23 cellular contexts compared by ENCODE assay signal in the genomic region with DNA sequence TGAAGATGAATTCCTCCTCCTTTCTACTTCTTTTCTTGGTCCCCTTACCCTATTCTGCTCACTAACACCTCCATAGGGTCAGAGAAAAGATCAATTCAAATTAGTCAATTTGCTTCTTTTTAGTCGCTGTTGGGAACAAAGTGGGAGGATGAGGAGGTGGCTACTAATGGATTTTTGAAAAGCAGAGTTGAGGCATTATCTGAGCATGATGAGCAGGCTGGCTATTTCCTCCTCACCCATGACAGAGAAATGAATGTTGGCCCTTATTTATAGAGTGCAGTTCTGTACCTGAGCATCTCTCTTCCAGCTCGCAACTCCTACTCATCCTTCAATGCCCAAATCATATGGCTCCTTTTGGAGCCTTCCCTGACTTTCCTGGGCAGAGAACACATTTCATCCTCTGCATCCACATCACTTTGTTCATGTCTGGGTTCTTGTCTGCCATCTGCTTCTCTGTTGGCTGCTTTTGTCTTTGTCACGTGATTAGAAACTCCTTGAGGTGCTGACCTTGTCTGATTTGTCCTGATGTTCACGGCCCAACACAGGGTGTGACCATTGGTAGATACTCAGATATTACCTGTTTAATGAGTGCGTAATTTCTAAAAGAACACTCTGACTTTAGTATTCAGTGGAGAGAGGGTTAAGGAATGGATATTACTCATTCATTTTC.
"Had no signal": no experiment of that assay in that cellular context is flagged by ENCODE, and none has a peak within 500 bp of the region (broad histone marks: within the 10 kb centered on the region; RNA-seq: fewer than 3 reads in every experiment).

No MANE protein-coding gene starts in this region.

- DNase-seq: activated CD4-positive, alpha-beta memory T cell treated with anti-CD3 and anti-CD28 coated beads, Interleukin-2, amount 10 ng/mL, durations not matched to agents 7 days and 5 days; activated CD4-positive, alpha-beta T cell treated with anti-CD3 and anti-CD28 coated beads for 36 hours; activated CD4-positive, alpha-beta T cell treated with anti-CD3 and anti-CD28 coated beads, Interleukin-2, amount 50 U/mL, for 1 hour; activated naive CD4-positive, alpha-beta T cell; activated T-cell treated with anti-CD3 and anti-CD28 coated beads for 4 hours; activated T-cell treated with anti-CD3 and anti-CD28 coated beads, Interleukin-2, amount 50 U/mL, for 48 hours; aorta; Kasumi-1; KBM-7; NCI-H1105 treated with DMSO at 0.1 percent for 48 hours; NCI-H1436 treated with DMSO at 0.1 percent for 48 hours; NCI-H187; NCI-H2081; NCI-H524; SHP77 treated with DMSO at 0.1 percent for 48 hours; T-cell; T-helper 2 cell; T1000; WERI-Rb-1 had no signal

- H3K9me3 Mint-ChIP-seq: activated CD4-positive, alpha-beta memory T cell treated with anti-CD3 and anti-CD28 coated beads, Interleukin-2, amount 10 ng/mL, durations not matched to agents 7 days and 5 days; activated naive CD4-positive, alpha-beta T cell treated with anti-CD3 and anti-CD28 coated beads, Interleukin-2, amount 50 U/mL, for 24 hours; activated T-helper 17 cell treated with anti-CD3 and anti-CD28 coated beads, Interleukin-2, amount 50 U/mL, for 72 hours; T-cell had no signal

- H3K36me3 Mint-ChIP-seq: activated naive CD4-positive, alpha-beta T cell treated with anti-CD3 and anti-CD28 coated beads, Interleukin-2, amount 50 U/mL, for 24 hours; T-cell had no signal

- FAIRE-seq: RCC 7860 had no signal

- H3K27me3 Mint-ChIP-seq: activated CD4-positive, alpha-beta T cell treated with anti-CD3 and anti-CD28 coated beads for 36 hours; activated naive CD4-positive, alpha-beta T cell treated with anti-CD3 and anti-CD28 coated beads, Interleukin-2, amount 50 U/mL, for 24 hours had no signal

- H3K27me3 ChIP-seq: breast epithelium had no signal

- H3K27ac ChIP-seq: WERI-Rb-1 had no signal

- ATAC-seq: activated CD4-positive, alpha-beta T cell treated with anti-CD3 and anti-CD28 coated beads for 36 hours; activated T-helper 17 cell treated with anti-CD3 and anti-CD28 coated beads, Interleukin-2, amount 50 U/mL, for 72 hours; T-cell had no signal

- H3K36me3 ChIP-seq: breast epithelium, WERI-Rb-1 had no signal

- H3K4me3 Mint-ChIP-seq: activated CD4-positive, alpha-beta memory T cell treated with anti-CD3 and anti-CD28 coated beads, Interleukin-2, amount 10 ng/mL, durations not matched to agents 7 days and 5 days; activated CD4-positive, alpha-beta T cell treated with anti-CD3 and anti-CD28 coated beads for 36 hours; activated naive CD4-positive, alpha-beta T cell treated with anti-CD3 and anti-CD28 coated beads, Interleukin-2, amount 50 U/mL, for 24 hours; activated T-helper 17 cell treated with anti-CD3 and anti-CD28 coated beads, Interleukin-2, amount 50 U/mL, for 72 hours; T-cell had no signal

- H3K4me3 ChIP-seq: breast epithelium had no signal

- H3K27ac Mint-ChIP-seq: activated CD4-positive, alpha-beta memory T cell treated with anti-CD3 and anti-CD28 coated beads, Interleukin-2, amount 10 ng/mL, durations not matched to agents 7 days and 5 days; activated CD4-positive, alpha-beta T cell treated with anti-CD3 and anti-CD28 coated beads for 36 hours; activated naive CD4-positive, alpha-beta T cell treated with anti-CD3 and anti-CD28 coated beads, Interleukin-2, amount 50 U/mL, for 24 hours; activated T-helper 17 cell treated with anti-CD3 and anti-CD28 coated beads, Interleukin-2, amount 50 U/mL, for 72 hours; T-cell had no signal

- H3K9me3 ChIP-seq: breast epithelium had no signal
